Comparison of ENCODE assay signal across 13 cellular contexts in genomic region chr13:23469901-23470525, GRCh38. TPM values are rescaled to one million over a fixed set of nuclear protein-coding genes. Genes with fewer than 3 reads are reported as not detected.
DNase-seq lines count a peak whose midpoint lies in the region; ATAC-seq, FAIRE-seq and TF ChIP-seq lines count a peak whose summit lies in the region.
"Had no signal": no experiment of that assay in that cellular context is flagged by ENCODE, and none has a peak within 500 bp of the region (broad histone marks: within the 10 kb centered on the region; RNA-seq: fewer than 3 reads in every experiment).

No MANE protein-coding gene starts in this region.

- no peaks in the 10 kb centered on the region for H3K79me2 ChIP-seq in GM12878 (ENCODE audit: control insufficient read depth, insufficient read depth, low read length)

- TF ChIP-seq RAD21 in GM12878 (IDR thresholded peaks at IDR 0.05; ENCODE audit: insufficient read depth, low read depth, low read length): no peak

- peak overlapping the region; percentile 49; the same call in 1 of the 2 replicates for H2AFZ ChIP-seq in GM12878 (ENCODE audit: control insufficient read depth, low read depth, low read length)

- CTCF ChIA-PET in GM12878 (lab: Yijun Ruan, JAX): interaction anchor here (0.6 kb wide), 1 partner anchor 826 kb away, joined by 3 read pairs; no protein-coding TSS in a partner anchor

- H3K36me3 Mint-ChIP-seq in activated naive CD8-positive, alpha-beta T cell treated with anti-CD3 and anti-CD28 coated beads, Interleukin-2, amount 50 U/mL, for 24 hours (ENCODE audit: low read depth): no peaks in the 10 kb centered on the region

- POLR2A ChIA-PET in GM12878 (lab: Charles Lee): no interaction called here

- no peaks in the 10 kb centered on the region for H3K9me3 Mint-ChIP-seq in activated naive CD8-positive, alpha-beta T cell treated with anti-CD3 and anti-CD28 coated beads, Interleukin-2, amount 50 U/mL, for 24 hours

- peaks cover 9% of the 10 kb centered on the region for H3K4me1 Mint-ChIP-seq in activated naive CD8-positive, alpha-beta T cell treated with anti-CD3 and anti-CD28 coated beads, Interleukin-2, amount 50 U/mL, for 24 hours

- H3K36me3 ChIP-seq in HAP-1 (replicated peaks) (no peaks in the 10 kb centered on the region), GM12878 (ENCODE audit: control insufficient read depth in 2 of 2, insufficient read depth in 2 of 2, low read length in 1 of 2) (no peaks in the 10 kb centered on the region)

- no peaks in the 10 kb centered on the region for H3K9me3 ChIP-seq in HAP-1
- peaks cover 3% of the 10 kb centered on the region for H3K9me3 ChIP-seq in GM12878 (replicated peaks; ENCODE audit: control insufficient read depth, insufficient read depth, low read length)

- no peak for ATAC-seq in GM12878
- ATAC-seq in GM21515 (IDR thresholded peaks at IDR 0.05; ENCODE audit: unreplicated experiment): no peak
- ATAC-seq in activated naive CD8-positive, alpha-beta T cell treated with anti-CD3 and anti-CD28 coated beads, Interleukin-2, amount 50 U/mL, for 24 hours: no peak
- ATAC-seq: activated CD4-positive, alpha-beta T cell treated with anti-CD3 and anti-CD28 coated beads for 36 hours; HCT116 had no signal

- TF ChIP-seq EP300 in GM12878 (IDR thresholded peaks at IDR 0.05; ENCODE audit: borderline replicate concordance in 1 of 2, control insufficient read depth in 1 of 2, low read depth in 2 of 2, low read length in 2 of 2): no peak

- intact Hi-C loops in GM12878 (cut with micrococcal nuclease; ENCODE audit: unreplicated experiment): loop anchor here (5.0 to 10.0 kb wide), 2 partner anchors 97 to 755 kb away; no protein-coding TSS in a partner anchor

- no peak for TF ChIP-seq CTCF in GM12878 (IDR thresholded peaks at IDR 0.05 in 2 of 3, conservative IDR thresholded peaks at IDR 0.05 in 1 of 3; ENCODE audit: control insufficient read depth in 2 of 3, extremely low read depth in 1 of 3, insufficient read depth in 1 of 3, low read depth in 3 of 3, low read length in 3 of 3)

- SMC1A ChIA-PET in GM12878 (lab: Charles Lee; ENCODE audit: uncharacterized antibody, unreplicated experiment): interaction anchor here (0.5 to 1.8 kb wide), 3 partner anchors 237 to 403 kb away, joined by 3 to 6 read pairs (median 3); no protein-coding TSS in a partner anchor

- H3K4me3 ChIP-seq in HAP-1: no peak overlapping the region
- no peak overlapping the region for H3K4me3 ChIP-seq in GM12878
- H3K4me3 ChIP-seq: SK-N-MC had no signal

- peak; percentile 83 for DNase-seq in AG08395 (ENCODE audit: low spot score)
- peak; percentile 22 to 54 for DNase-seq in HAP-1 (ENCODE audit: low spot score in 2 of 2)
- no peak for DNase-seq in GM12878 (ENCODE audit: low read depth, low spot score)
- peak; percentile 81 for DNase-seq in kidney glomerular epithelial cell (lab: John Stamatoyannopoulos, UW)
- DNase-seq in activated naive CD8-positive, alpha-beta T cell treated with anti-CD3 and anti-CD28 coated beads, Interleukin-2, amount 50 U/mL, for 24 hours: no peak
- no peak for DNase-seq in T-helper 2 cell
- no peak for DNase-seq in NCI-H345 (lab: John Stamatoyannopoulos, UW)
- DNase-seq: activated CD4-positive, alpha-beta T cell treated with anti-CD3 and anti-CD28 coated beads for 36 hours; MM.1S; stimulated activated CD8-positive, alpha-beta memory T cell treated with anti-CD3 and anti-CD28 coated beads, Interleukin-4, amount 100 ng/mL, for 48 hours had no signal

- peaks cover 11% of the 10 kb centered on the region for H3K27me3 Mint-ChIP-seq in activated naive CD8-positive, alpha-beta T cell treated with anti-CD3 and anti-CD28 coated beads, Interleukin-2, amount 50 U/mL, for 24 hours

- in situ Hi-C loops in HAP-1 (cut with MboI; ENCODE audit: low sequenced_read_pairs) (loop anchor here (5.0 kb wide), 2 partner anchors 107 to 407 kb away; no protein-coding TSS in a partner anchor), GM12878 (cut with MboI) (loop anchor here (5.0 kb wide), 1 partner anchor 402 kb away; no protein-coding TSS in a partner anchor)

- H3K27me3 ChIP-seq in HAP-1 (ENCODE audit: low read depth) (0 out of 2 replicates have a peak, but pooled peaks cover 2% of the 10 kb centered on the region), GM12878 (replicated peaks in 1 of 2; ENCODE audit: control insufficient read depth in 2 of 2, insufficient read depth in 2 of 2, low read length in 1 of 2) (no peaks in the 10 kb centered on the region)

- no peak overlapping the region for H3K9ac ChIP-seq in GM12878 (ENCODE audit: control insufficient read depth, insufficient read depth, low read length)

- RAD21 ChIA-PET in GM12878 (lab: Charles Lee; ENCODE audit: unreplicated experiment): no interaction called here

- H3K27ac Mint-ChIP-seq in activated naive CD8-positive, alpha-beta T cell treated with anti-CD3 and anti-CD28 coated beads, Interleukin-2, amount 50 U/mL, for 24 hours: no peak overlapping the region
- H3K27ac Mint-ChIP-seq: activated CD4-positive, alpha-beta T cell treated with anti-CD3 and anti-CD28 coated beads for 36 hours had no signal

- WGBS in GM12878 (ENCODE audit: insufficient coverage, insufficient replicate concordance, low lambda C conversion rate, missing lambda C conversion rate): 59% methylated on average over 11 of the region's 11 CpGs

- peak; percentile 52 for FAIRE-seq in GM12878 (lab: Jason Lieb, UNC)

- TF ChIP-seq POLR2A in GM12878 (IDR thresholded peaks at IDR 0.05; ENCODE audit: low read depth, low read length): no peak

- no peak overlapping the region for H3K4me3 Mint-ChIP-seq in activated naive CD8-positive, alpha-beta T cell treated with anti-CD3 and anti-CD28 coated beads, Interleukin-2, amount 50 U/mL, for 24 hours
- H3K4me3 Mint-ChIP-seq: activated CD4-positive, alpha-beta T cell treated with anti-CD3 and anti-CD28 coated beads for 36 hours had no signal

- H3K4me2 ChIP-seq in GM12878 (ENCODE audit: control insufficient read depth, insufficient read depth): no peak overlapping the region

- no TSS peak for BruUV-seq in GM12878 (replicated peaks; lab: Mats Ljungman, UMichigan)

- H3K4me1 ChIP-seq in HAP-1 (peaks cover 27% of the 10 kb centered on the region), GM12878 (ENCODE audit: control insufficient read depth, insufficient read depth, low read length) (peaks cover 14% of the 10 kb centered on the region)

- no peaks in the 10 kb centered on the region for H4K20me1 ChIP-seq in GM12878 (ENCODE audit: control insufficient read depth, insufficient read depth)

- H3K27ac ChIP-seq in GM12878 (ENCODE audit: control insufficient read depth, insufficient read depth): no peak overlapping the region
- H3K27ac ChIP-seq: SK-N-MC had no signal

TF ChIP-seq in GM12878, 131 proteins besides CTCF, POLR2A, EP300 and RAD21:
- TF ChIP-seq NRF1 (conservative IDR thresholded peaks at IDR 0.05; ENCODE audit: low read depth, low read length) (no peak), RUNX3 (IDR thresholded peaks at IDR 0.05; ENCODE audit: low read length) (peak; percentile 28; the same call in 1 of the 2 replicates)

RNA-seq across cellular contexts. Expression of gene SACS, which starts 36.5 kb away (rescaled TPM):
- 84.6 and 84.7 TPM in 2 replicates for total RNA-seq in GM12878 (2013; cell fraction: nucleolus; rRNA removed)
- total RNA-seq in GM12878 (2014; rRNA removed) (74.9 and 79.5 TPM in 2 replicates), GM12878 (2014; rRNA removed; fragmentation: Illumina TruSeq; extraction: Trizol) (60.9 and 61.7 TPM in 2 replicates), GM12878 (2021) (50.0 and 55.0 TPM in 2 replicates)
- polyA plus RNA-seq in GM12878 (2011; ENCODE audit: low read depth): 10.5 TPM
- polyA plus RNA-seq in GM12878 (2011; rRNA removed) (21.4 and 32.6 TPM in 2 replicates), GM12878 (2014; fragmentation: Illumina TruSeq; extraction: Trizol) (37.7 and 46.9 TPM in 2 replicates), GM12878 (2014; fragmentation: Nextera tagmentation; extraction: Ambion mirVana) (10 to 100 TPM in 1 of 2 experiments, 1 to 10 TPM in 1; 9.9 to 15.2 TPM), GM12878 (2014; rRNA removed) (17.8 and 22.8 TPM in 2 replicates), GM12878 (2016; fragmentation: Nextera tagmentation; extraction: Ambion mirVana) (10 to 100 TPM; 14.5 to 16.0 TPM)
- 14.9 and 20.4 TPM in 2 replicates for polyA plus RNA-seq in GM12878 (2011; cell fraction: cytosol; rRNA removed)
- polyA plus RNA-seq in GM12878 (2011; cell fraction: nucleus; rRNA removed): 37.2 and 41.4 TPM in 2 replicates
- polyA plus RNA-seq in GM12878 (2012): 12.0 and 13.7 TPM in 2 replicates
- polyA minus RNA-seq in GM12878 (2011; rRNA and poly(A)+ RNA removed): 102 and 198 TPM in 2 replicates
- 39.3 and 48.4 TPM in 2 replicates for polyA minus RNA-seq in GM12878 (2011; cell fraction: cytosol; rRNA and poly(A)+ RNA removed)
- 56.8 and 98.0 TPM in 2 replicates for polyA minus RNA-seq in GM12878 (2011; cell fraction: nucleus; rRNA and poly(A)+ RNA removed)

Comparison
In these comparisons a context has a peak if more than half of its experiments do, and no peak if none do; other contexts are left out.
1. DNase-seq: peak in AG08395 (single experiment), HAP-1 (2 of 2) and kidney glomerular epithelial cell (single experiment); none in GM12878 (single experiment), activated naive CD8-positive, alpha-beta T cell treated with anti-CD3 and anti-CD28 coated beads, Interleukin-2, amount 50 U/mL, for 24 hours (single experiment), T-helper 2 cell (0 of 5) and NCI-H345 (single experiment).